10 cellular contexts compared by ENCODE assay signal in genomic region chr2:44668336-44668735, GRCh38.
DNase-seq lines count a peak whose midpoint lies in the region; ATAC-seq and TF ChIP-seq lines count a peak whose summit lies in the region.
"Had no signal": no experiment of that assay in that cellular context is flagged by ENCODE, and none has a peak within 500 bp of the region (broad histone marks: within the 10 kb centered on the region; RNA-seq: fewer than 3 reads in every experiment).

No MANE protein-coding gene starts in this region.

- H3K9me3 Mint-ChIP-seq in chondrocyte (ENCODE audit: low read depth), result no peaks in the 10 kb centered on the region
- H3K9me3 Mint-ChIP-seq in activated CD4-positive, alpha-beta T cell treated with anti-CD3 and anti-CD28 coated beads, Interleukin-2, amount 10 ng/mL, durations not matched to agents 24 days and 14 days, result no peaks in the 10 kb centered on the region

- no peak for ATAC-seq in HG03280 (IDR thresholded peaks at IDR 0.05; ENCODE audit: unreplicated experiment)

- no peak for TF ChIP-seq EP300 in tibial nerve (IDR thresholded peaks at IDR 0.05)

- no peaks in the 10 kb centered on the region for H3K27me3 Mint-ChIP-seq in chondrocyte (ENCODE audit: low read depth)
- no peaks in the 10 kb centered on the region for H3K27me3 Mint-ChIP-seq in activated CD4-positive, alpha-beta T cell treated with anti-CD3 and anti-CD28 coated beads, Interleukin-2, amount 10 ng/mL, durations not matched to agents 24 days and 14 days

- DNase-seq in ACHN, result peak; percentile 9
- DNase-seq in NCI-H1436 treated with DMSO at 0.1 percent for 48 hours (lab: John Stamatoyannopoulos, UW), result peak; percentile 20
- no peak for DNase-seq in chondrocyte (ENCODE audit: low spot score)
- no peak for DNase-seq in activated CD4-positive, alpha-beta T cell treated with anti-CD3 and anti-CD28 coated beads, Interleukin-2, amount 10 ng/mL, durations not matched to agents 24 days and 14 days
- no peak for DNase-seq in tibial nerve (ENCODE audit: low spot score in 2 of 2)
- no peak for DNase-seq in amniotic stem cell (lab: John Stamatoyannopoulos, UW)
- DNase-seq: COR-L47, occipital lobe had no signal

- H3K9me3 ChIP-seq in tibial nerve, result no peaks in the 10 kb centered on the region

- peaks cover 3% of the 10 kb centered on the region for H3K36me3 Mint-ChIP-seq in chondrocyte (ENCODE audit: low read depth)
- no peaks in the 10 kb centered on the region for H3K36me3 Mint-ChIP-seq in activated CD4-positive, alpha-beta T cell treated with anti-CD3 and anti-CD28 coated beads, Interleukin-2, amount 10 ng/mL, durations not matched to agents 24 days and 14 days (ENCODE audit: low read depth)

- H3K4me3 Mint-ChIP-seq in chondrocyte (ENCODE audit: unreplicated experiment), result no peak overlapping the region
- no peak overlapping the region for H3K4me3 Mint-ChIP-seq in activated CD4-positive, alpha-beta T cell treated with anti-CD3 and anti-CD28 coated beads, Interleukin-2, amount 10 ng/mL, durations not matched to agents 24 days and 14 days

- no peak for TF ChIP-seq POLR2A in tibial nerve (IDR thresholded peaks at IDR 0.05)

- in situ Hi-C loops in ACHN (cut with HindIII; ENCODE audit: low pct_ligation_motif_present, low pct_unique_long_range_greater_than_20kb, low sequenced_read_pairs), result no loop called here

- WGBS in tibial nerve, 2 donors, result 59 to 72% methylated on average over 5 of the region's 5 CpGs

- no peak overlapping the region for H3K4me3 ChIP-seq in tibial nerve

- no peaks in the 10 kb centered on the region for H3K4me1 Mint-ChIP-seq in chondrocyte (ENCODE audit: low read depth)
- no peaks in the 10 kb centered on the region for H3K4me1 Mint-ChIP-seq in activated CD4-positive, alpha-beta T cell treated with anti-CD3 and anti-CD28 coated beads, Interleukin-2, amount 10 ng/mL, durations not matched to agents 24 days and 14 days

- no peaks in the 10 kb centered on the region for H3K4me1 ChIP-seq in tibial nerve

- intact Hi-C loops in activated CD4-positive, alpha-beta T cell treated with anti-CD3 and anti-CD28 coated beads, Interleukin-2, amount 10 ng/mL, durations not matched to agents 24 days and 14 days (cut with micrococcal nuclease), result loop anchor here (10.0 kb wide), 1 partner anchor 104 kb away; no protein-coding TSS in a partner anchor

- no peak overlapping the region for H3K27ac ChIP-seq in tibial nerve

- no peaks in the 10 kb centered on the region for H3K27me3 ChIP-seq in tibial nerve

- H3K36me3 ChIP-seq in tibial nerve, result no peaks in the 10 kb centered on the region

- no peak overlapping the region for H3K27ac Mint-ChIP-seq in chondrocyte (ENCODE audit: unreplicated experiment)
- H3K27ac Mint-ChIP-seq in activated CD4-positive, alpha-beta T cell treated with anti-CD3 and anti-CD28 coated beads, Interleukin-2, amount 10 ng/mL, durations not matched to agents 24 days and 14 days, result no peak overlapping the region

- TF ChIP-seq CTCF in GM12873 (IDR thresholded peaks at IDR 0.05; ENCODE audit: insufficient read depth, low read depth, low read length, missing control alignments) (peak; percentile 50), chondrocyte (IDR thresholded peaks at IDR 0.05) (peak; percentile 48), tibial nerve (IDR thresholded peaks at IDR 0.05) (no peak)

Comparison
In these comparisons a context has a peak if more than half of its experiments do, and no peak if none do; other contexts are left out.
1. DNase-seq: peak in ACHN (single experiment) and NCI-H1436 treated with DMSO at 0.1 percent for 48 hours (single experiment); none in chondrocyte (single experiment), activated CD4-positive, alpha-beta T cell treated with anti-CD3 and anti-CD28 coated beads, Interleukin-2, amount 10 ng/mL, durations not matched to agents 24 days and 14 days (single experiment), tibial nerve (0 of 2) and amniotic stem cell (single experiment).
2. CTCF ChIP-seq: peak in GM12873 (single experiment) and chondrocyte (single experiment); none in tibial nerve (0 of 5).